ENCODE assay signal across 28 cellular contexts in the genomic region with DNA sequence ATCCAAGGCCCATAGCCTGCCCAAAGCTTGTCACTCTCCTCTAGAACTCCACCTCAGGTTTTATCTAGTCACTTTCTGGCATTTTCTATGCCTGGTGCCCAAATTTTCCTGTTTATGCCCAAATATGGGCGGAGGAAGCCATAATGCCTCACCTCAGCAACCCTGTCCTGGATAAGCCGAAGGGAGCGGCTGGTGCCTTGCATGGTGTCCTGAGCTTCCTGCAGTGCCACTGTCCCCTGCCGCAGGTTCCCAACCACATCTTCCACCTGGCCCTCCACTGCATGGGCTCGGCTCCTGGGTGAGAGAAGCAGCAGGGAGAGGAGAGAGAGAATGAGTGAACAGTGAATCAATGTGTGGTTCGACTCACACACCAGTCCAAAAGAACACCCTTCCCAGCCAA. TPM values are rescaled to one million over a fixed set of nuclear protein-coding genes. Genes with fewer than 3 reads are reported as not detected.
"Had no signal": no experiment of that assay in that cellular context is flagged by ENCODE, and none has a peak within 500 bp of the region (broad histone marks: within the 10 kb centered on the region; RNA-seq: fewer than 3 reads in every experiment).

No MANE protein-coding gene starts in this region.

- H3K4me1 ChIP-seq: prostate gland, uterus had no signal

- H3K27me3 ChIP-seq: adrenal gland, left lung, ovary, stomach, suprapubic skin, transverse colon, uterus had no signal

- DNase-seq: activated CD4-positive, alpha-beta T cell treated with anti-CD3 and anti-CD28 coated beads for 1 hour; activated CD4-positive, alpha-beta T cell treated with anti-CD3 and anti-CD28 coated beads, Interleukin-2, amount 50 U/mL, for 4 hours; activated CD8-positive, alpha-beta memory T cell treated with anti-CD3 and anti-CD28 coated beads for 24 hours; activated CD8-positive, alpha-beta memory T cell treated with anti-CD3 and anti-CD28 coated beads, Interleukin-2, amount 50 U/mL, for 4 hours; activated naive CD4-positive, alpha-beta T cell; activated T-cell treated with anti-CD3 and anti-CD28 coated beads, Interleukin-2, amount 50 U/mL, for 4 hours; adrenal gland; endodermal cell; left lung; ovary; stimulated activated CD4-positive, alpha-beta T cell treated with anti-CD3 and anti-CD28 coated beads, Interleukin-15, amount 100 ng/mL, for 24 hours; stomach; T-cell; transverse colon; uterus; WERI-Rb-1 had no signal

- H3K9me3 ChIP-seq: adrenal gland, left lung, neutrophil, ovary, prostate gland, stomach, suprapubic skin, transverse colon, uterus had no signal

- H3K27ac ChIP-seq: adrenal gland, coronary artery, left lung, neutrophil, ovary, prostate gland, suprapubic skin, uterus, WERI-Rb-1 had no signal

- H3K4me2 ChIP-seq: smooth muscle cell had no signal

- ATAC-seq: left lung; natural killer cell treated with Interleukin-12 subunit alpha and Interleukin-12 subunit beta and Interleukin-15 and Interleukin-18, amount 100 ng/mL, for 72 hours; sciatic nerve; stimulated activated memory B cell treated with anti-CD40 and anti-IgM and Interleukin-4, amounts not matched to agents 10 μg/mL and 1 μg/mL and 100 μg/mL, for 72 hours; T-cell had no signal

- H3K4me3 ChIP-seq: adrenal gland, coronary artery, left lung, ovary, prostate gland, smooth muscle cell, stomach, suprapubic skin, transverse colon, uterus had no signal

- H3K36me3 ChIP-seq: adrenal gland, neutrophil, ovary, prostate gland, suprapubic skin, transverse colon, uterus, WERI-Rb-1 had no signal

- FAIRE-seq: astrocyte, TTC549 had no signal

RNA-seq across cellular contexts. Expression of gene CAMK1G, which starts 34.2 kb away (rescaled TPM):
- total RNA-seq: activated T-helper 2 cell treated with anti-CD3 and anti-CD28 coated beads, Interferon-gamma antibody, Interleukin-2, Interleukin-4, amounts not matched to agents 10 μg/mL and 5 μg/mL and 100 μg/mL, durations not matched to agents 14 hours and 24 hours and 36 hours; mammary epithelial cell; natural killer cell treated with Interleukin-12 subunit alpha and Interleukin-12 subunit beta and Interleukin-15 and Interleukin-18, amount 100 ng/mL, for 72 hours; T-cell; transverse colon had no signal
- polyA plus RNA-seq: mammary epithelial cell, smooth muscle cell had no signal

RNA-seq across cellular contexts. Expression of gene G0S2, which starts 57.5 kb away (rescaled TPM):
- total RNA-seq: endodermal cell had no signal
